Comparison of ENCODE assay signal across 14 cellular contexts in the genomic region with DNA sequence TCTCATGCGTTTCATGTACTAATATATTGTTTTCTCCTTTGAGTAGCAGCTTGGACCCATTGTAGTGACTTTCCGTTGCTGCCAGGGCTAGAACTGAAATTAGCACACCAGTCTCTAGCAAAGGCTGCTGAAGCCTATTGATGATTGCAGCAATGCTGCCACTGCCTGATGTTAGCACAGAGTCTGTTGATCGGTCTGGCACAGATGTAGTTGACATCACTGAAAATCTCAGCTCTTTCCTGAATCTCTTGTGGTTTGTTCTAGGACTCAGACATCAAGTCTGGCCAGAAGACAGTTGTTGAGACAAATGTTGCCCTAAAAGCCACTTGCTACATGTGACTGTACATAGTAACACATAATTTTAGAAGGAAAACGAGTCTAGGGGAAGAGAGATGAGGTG. TPM values are rescaled to one million over a fixed set of nuclear protein-coding genes. Genes with fewer than 3 reads are reported as not detected.
A peak's percentile ranks its signal among the peaks of the same experiment; 100 is the strongest.
DNase-seq lines count a peak whose midpoint lies in the region; ATAC-seq and TF ChIP-seq lines count a peak whose summit lies in the region.
"Had no signal": no experiment of that assay in that cellular context is flagged by ENCODE, and none has a peak within 500 bp of the region (broad histone marks: within the 10 kb centered on the region; RNA-seq: fewer than 3 reads in every experiment).

No MANE protein-coding gene starts in this region.

- peaks cover 2% of the 10 kb centered on the region for H3K27me3 Mint-ChIP-seq in activated naive CD8-positive, alpha-beta T cell treated with anti-CD3 and anti-CD28 coated beads, Interleukin-2, amount 50 U/mL, for 24 hours
- no peaks in the 10 kb centered on the region for H3K27me3 Mint-ChIP-seq in WTC11 (ENCODE audit: low read depth)

- H3K9me3 Mint-ChIP-seq in activated naive CD8-positive, alpha-beta T cell treated with anti-CD3 and anti-CD28 coated beads, Interleukin-2, amount 50 U/mL, for 24 hours = no peaks in the 10 kb centered on the region
- no peaks in the 10 kb centered on the region for H3K9me3 Mint-ChIP-seq in WTC11
- H3K9me3 Mint-ChIP-seq: activated CD4-positive, alpha-beta T cell treated with anti-CD3 and anti-CD28 coated beads, Interleukin-2, amount 10 ng/mL, durations not matched to agents 7 days and 5 days; neural crest cell had no signal

- intact Hi-C loops in dorsolateral prefrontal cortex (cut with DNase I) = loop anchor here (10.0 kb wide), 2 partner anchors 754 to 1194 kb away; no protein-coding TSS in a partner anchor

- no peak for TF ChIP-seq POLR2A in suprapubic skin (IDR thresholded peaks at IDR 0.05)

- peak; percentile 50 for DNase-seq in Ammon's horn (ENCODE audit: low spot score)
- DNase-seq in dorsolateral prefrontal cortex = no peak
- DNase-seq in midbrain (lab: John Stamatoyannopoulos, UW) = peak; percentile 46
- DNase-seq in suprapubic skin (ENCODE audit: low spot score in 2 of 2) = no peak
- DNase-seq in activated naive CD8-positive, alpha-beta T cell treated with anti-CD3 and anti-CD28 coated beads, Interleukin-2, amount 50 U/mL, for 24 hours = no peak
- no peak for DNase-seq in WTC11 (ENCODE audit: low spot score)
- DNase-seq: activated CD4-positive, alpha-beta T cell treated with anti-CD3 and anti-CD28 coated beads, Interleukin-2, amount 10 ng/mL, durations not matched to agents 7 days and 5 days; activated naive CD4-positive, alpha-beta T cell treated with anti-CD3 and anti-CD28 coated beads, Interleukin-2, amount 50 U/mL, for 16 hours; stimulated activated CD4-positive, alpha-beta T cell treated with anti-CD3 and anti-CD28 coated beads, Interleukin-4, amount 100 ng/mL, for 24 hours had no signal

- peaks cover 14% of the 10 kb centered on the region for H3K4me1 Mint-ChIP-seq in activated naive CD8-positive, alpha-beta T cell treated with anti-CD3 and anti-CD28 coated beads, Interleukin-2, amount 50 U/mL, for 24 hours
- peaks cover 24% of the 10 kb centered on the region for H3K4me1 Mint-ChIP-seq in WTC11
- H3K4me1 Mint-ChIP-seq: activated CD4-positive, alpha-beta T cell treated with anti-CD3 and anti-CD28 coated beads, Interleukin-2, amount 10 ng/mL, durations not matched to agents 7 days and 5 days; neural crest cell had no signal

- H3K4me3 ChIP-seq in HUES64 (ENCODE audit: low read length) (no peak overlapping the region), dorsolateral prefrontal cortex (no peak overlapping the region), suprapubic skin (no peak overlapping the region)
- H3K4me3 ChIP-seq: SJSA1 had no signal

- WGBS in HUES64 = 80% methylated on average over 4 of the region's 4 CpGs
- WGBS in suprapubic skin = 13% methylated on average over 4 of the region's 4 CpGs

- ATAC-seq in activated CD4-positive, CD25-positive, alpha-beta regulatory T cell treated with anti-CD3 and anti-CD28 coated beads, Interleukin-2, amount 50 U/mL, for 24 hours = no peak
- no peak for ATAC-seq in activated naive CD8-positive, alpha-beta T cell treated with anti-CD3 and anti-CD28 coated beads, Interleukin-2, amount 50 U/mL, for 24 hours
- ATAC-seq in WTC11 = no peak

- TF ChIP-seq CTCF in dorsolateral prefrontal cortex (IDR thresholded peaks at IDR 0.05 in 54 of 56, conservative IDR thresholded peaks at IDR 0.05 in 2 of 56; ENCODE audit: low read depth in 1 of 56, partially characterized antibody in 56 of 56) = peak in 1 of 56 donors; percentile 15
- TF ChIP-seq CTCF in suprapubic skin (IDR thresholded peaks at IDR 0.05) = no peak
- no peak for TF ChIP-seq CTCF in WTC11 (IDR thresholded peaks at IDR 0.05)

- no peaks in the 10 kb centered on the region for H3K36me3 Mint-ChIP-seq in activated naive CD8-positive, alpha-beta T cell treated with anti-CD3 and anti-CD28 coated beads, Interleukin-2, amount 50 U/mL, for 24 hours (ENCODE audit: low read depth)
- no peaks in the 10 kb centered on the region for H3K36me3 Mint-ChIP-seq in WTC11

- H3K4me3 Mint-ChIP-seq in activated naive CD8-positive, alpha-beta T cell treated with anti-CD3 and anti-CD28 coated beads, Interleukin-2, amount 50 U/mL, for 24 hours = no peak overlapping the region
- H3K4me3 Mint-ChIP-seq in WTC11 = no peak overlapping the region
- H3K4me3 Mint-ChIP-seq: activated CD4-positive, alpha-beta T cell treated with anti-CD3 and anti-CD28 coated beads, Interleukin-2, amount 10 ng/mL, durations not matched to agents 7 days and 5 days; neural crest cell had no signal

- H3K9me3 ChIP-seq in HUES64 (ENCODE audit: insufficient read depth, low read depth, low read length) (no peaks in the 10 kb centered on the region), suprapubic skin (no peaks in the 10 kb centered on the region)
- H3K9me3 ChIP-seq: SJSA1 had no signal

- no peak for TF ChIP-seq EP300 in suprapubic skin (IDR thresholded peaks at IDR 0.05)

- H3K27ac ChIP-seq in HUES64 (ENCODE audit: low read depth, low read length) (peak overlapping the region; percentile 19; the same call in 1 of the 2 replicates), dorsolateral prefrontal cortex (peak overlapping the region in 32 of 59 donors; percentile 1 to 70 (median 28)), suprapubic skin (no peak overlapping the region)
- H3K27ac ChIP-seq: KMS-11, SJSA1 had no signal

- H3K36me3 ChIP-seq in HUES64 (ENCODE audit: insufficient read depth, low read length) (no peaks in the 10 kb centered on the region), suprapubic skin (peaks cover 4% of the 10 kb centered on the region)
- H3K36me3 ChIP-seq: SJSA1 had no signal

- POLR2A ChIA-PET in WTC11 (lab: Charles Lee) = no interaction called here

- no peak overlapping the region for H3K27ac Mint-ChIP-seq in activated naive CD8-positive, alpha-beta T cell treated with anti-CD3 and anti-CD28 coated beads, Interleukin-2, amount 50 U/mL, for 24 hours
- H3K27ac Mint-ChIP-seq in WTC11 = no peak overlapping the region
- H3K27ac Mint-ChIP-seq: activated CD4-positive, alpha-beta T cell treated with anti-CD3 and anti-CD28 coated beads, Interleukin-2, amount 10 ng/mL, durations not matched to agents 7 days and 5 days had no signal

- CTCF ChIA-PET in WTC11 (lab: Charles Lee) = interaction anchor here (1.0 to 1.2 kb wide), 2 partner anchors 10 kb away, joined by 3 read pairs; no protein-coding TSS in a partner anchor

- H3K27me3 ChIP-seq in HUES64 (ENCODE audit: insufficient read depth, low read length) (no peaks in the 10 kb centered on the region), dorsolateral prefrontal cortex (no peaks in the 10 kb centered on the region), suprapubic skin (no peaks in the 10 kb centered on the region)
- H3K27me3 ChIP-seq: SJSA1 had no signal

- no peak overlapping the region for H3K9ac ChIP-seq in HUES64 (ENCODE audit: low read depth, low read length)
- H3K9ac ChIP-seq: KMS-11 had no signal

- H3K4me1 ChIP-seq in HUES64 (ENCODE audit: insufficient read depth, low read length) = peaks cover 19% of the 10 kb centered on the region
- H3K4me1 ChIP-seq in suprapubic skin = peaks cover 8% of the 10 kb centered on the region

TF ChIP-seq in WTC11, 78 proteins besides CTCF, POLR2A, EP300 and RAD21 (continues in another document):
- TF ChIP-seq ZNF317 (CRISPR knock-in tag; IDR thresholded peaks at IDR 0.05; ENCODE audit: borderline replicate concordance, low read depth) = no peak
- TF ChIP-seq, protein P1, sequence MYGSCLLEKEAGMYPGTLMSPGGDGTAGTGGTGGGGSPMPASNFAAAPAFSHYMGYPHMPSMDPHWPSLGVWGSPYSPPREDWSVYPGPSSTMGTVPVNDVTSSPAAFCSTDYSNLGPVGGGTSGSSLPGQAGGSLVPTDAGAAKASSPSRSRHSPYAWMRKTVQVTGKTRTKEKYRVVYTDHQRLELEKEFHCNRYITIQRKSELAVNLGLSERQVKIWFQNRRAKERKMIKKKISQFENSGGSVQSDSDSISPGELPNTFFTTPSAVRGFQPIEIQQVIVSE (CRISPR knock-in tag; IDR thresholded peaks at IDR 0.05; ENCODE audit: borderline replicate concordance) = no peak
- TF ChIP-seq, protein P2, sequence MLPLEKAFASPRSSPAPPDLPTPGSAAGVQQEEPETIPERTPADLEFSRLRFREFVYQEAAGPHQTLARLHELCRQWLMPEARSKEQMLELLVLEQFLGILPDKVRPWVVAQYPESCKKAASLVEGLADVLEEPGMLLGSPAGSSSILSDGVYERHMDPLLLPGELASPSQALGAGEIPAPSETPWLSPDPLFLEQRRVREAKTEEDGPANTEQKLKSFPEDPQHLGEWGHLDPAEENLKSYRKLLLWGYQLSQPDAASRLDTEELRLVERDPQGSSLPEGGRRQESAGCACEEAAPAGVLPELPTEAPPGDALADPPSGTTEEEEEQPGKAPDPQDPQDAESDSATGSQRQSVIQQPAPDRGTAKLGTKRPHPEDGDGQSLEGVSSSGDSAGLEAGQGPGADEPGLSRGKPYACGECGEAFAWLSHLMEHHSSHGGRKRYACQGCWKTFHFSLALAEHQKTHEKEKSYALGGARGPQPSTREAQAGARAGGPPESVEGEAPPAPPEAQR (CRISPR knock-in tag; IDR thresholded peaks at IDR 0.05) = no peak
- no peak for TF ChIP-seq ETV6 (CRISPR knock-in tag; IDR thresholded peaks at IDR 0.05)
- TF ChIP-seq, protein P3, sequence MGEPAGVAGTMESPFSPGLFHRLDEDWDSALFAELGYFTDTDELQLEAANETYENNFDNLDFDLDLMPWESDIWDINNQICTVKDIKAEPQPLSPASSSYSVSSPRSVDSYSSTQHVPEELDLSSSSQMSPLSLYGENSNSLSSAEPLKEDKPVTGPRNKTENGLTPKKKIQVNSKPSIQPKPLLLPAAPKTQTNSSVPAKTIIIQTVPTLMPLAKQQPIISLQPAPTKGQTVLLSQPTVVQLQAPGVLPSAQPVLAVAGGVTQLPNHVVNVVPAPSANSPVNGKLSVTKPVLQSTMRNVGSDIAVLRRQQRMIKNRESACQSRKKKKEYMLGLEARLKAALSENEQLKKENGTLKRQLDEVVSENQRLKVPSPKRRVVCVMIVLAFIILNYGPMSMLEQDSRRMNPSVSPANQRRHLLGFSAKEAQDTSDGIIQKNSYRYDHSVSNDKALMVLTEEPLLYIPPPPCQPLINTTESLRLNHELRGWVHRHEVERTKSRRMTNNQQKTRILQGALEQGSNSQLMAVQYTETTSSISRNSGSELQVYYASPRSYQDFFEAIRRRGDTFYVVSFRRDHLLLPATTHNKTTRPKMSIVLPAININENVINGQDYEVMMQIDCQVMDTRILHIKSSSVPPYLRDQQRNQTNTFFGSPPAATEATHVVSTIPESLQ (CRISPR knock-in tag; IDR thresholded peaks at IDR 0.05) = no peak

RNA-seq across cellular contexts. Expression of gene VAPA, which starts 47.2 kb away (rescaled TPM):
- polyA plus RNA-seq in HUES64 (2013, experiment 1 of 2) = 115 TPM
- 125 TPM for polyA plus RNA-seq in HUES64 (2013, experiment 2 of 2)
- total RNA-seq in dorsolateral prefrontal cortex (100 to 1,000 TPM; 189 to 323 (median 265) TPM), suprapubic skin (100 to 1,000 TPM; 182 to 244 (median 212) TPM), WTC11 (2021) (137 to 142 TPM (median 137 TPM) in 3 replicates)

Comparison
In these comparisons a context has a peak if more than half of its experiments do, and no peak if none do; other contexts are left out.
1. DNase-seq: peak in Ammon's horn (single experiment) and midbrain (single experiment); none in dorsolateral prefrontal cortex (0 of 10), suprapubic skin (0 of 2), activated naive CD8-positive, alpha-beta T cell treated with anti-CD3 and anti-CD28 coated beads, Interleukin-2, amount 50 U/mL, for 24 hours (single experiment) and WTC11 (single experiment).